ENCODE assay signal across 1 cellular context in genomic region chr9:130846487-130847305, GRCh38.
TF ChIP-seq lines count a peak whose summit lies in the region.

No MANE protein-coding gene starts in this region.

TF ChIP-seq in A549, 52 proteins besides CTCF, POLR2A, EP300 and RAD21 (continued from another document):
- TF ChIP-seq HOXB13 (CRISPR knock-in tag; IDR thresholded peaks at IDR 0.05; ENCODE audit: low read depth) (no peak), EHMT2 (IDR thresholded peaks at IDR 0.05; ENCODE audit: low read depth) (no peak)
